1 cellular context compared by ENCODE assay signal in the genomic region with DNA sequence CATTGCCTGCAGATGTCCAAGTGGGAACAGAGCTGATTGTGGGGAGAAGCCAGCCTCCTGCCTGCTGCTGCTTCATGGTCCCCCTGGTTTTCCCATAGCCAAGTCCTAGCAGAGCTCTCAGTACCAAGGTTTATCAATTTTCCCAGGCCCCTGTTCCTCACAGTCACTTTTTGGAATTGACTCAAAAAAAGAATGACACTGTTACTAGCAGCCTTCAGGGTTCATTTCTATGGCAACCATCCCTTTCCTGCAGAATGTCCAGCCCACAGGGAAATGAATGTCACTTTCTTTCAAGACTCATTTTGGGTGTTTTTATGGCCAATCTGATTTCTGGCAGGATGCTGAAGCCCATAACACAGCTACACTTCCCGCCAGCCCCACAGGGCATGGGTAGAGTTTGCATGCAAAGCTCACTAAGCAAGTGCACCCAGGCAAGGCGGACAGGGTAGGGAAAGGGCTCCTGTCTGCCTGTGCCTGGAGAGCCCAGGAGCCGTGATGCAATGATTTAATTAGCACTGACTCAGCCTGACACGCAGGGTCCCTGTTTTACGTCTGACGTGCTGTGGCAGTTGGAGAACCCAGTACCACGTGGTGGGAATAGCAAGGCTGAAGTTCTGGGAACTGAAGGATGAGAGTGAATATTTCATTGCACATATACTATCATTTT.
A peak's percentile ranks its signal among the peaks of the same experiment; 100 is the strongest.
TF ChIP-seq lines count a peak whose summit lies in the region.

No MANE protein-coding gene starts in this region.

TF ChIP-seq in HEK293, 187 proteins besides CTCF, POLR2A, EP300 and RAD21 (continued from another document):
- TF ChIP-seq, protein P1, sequence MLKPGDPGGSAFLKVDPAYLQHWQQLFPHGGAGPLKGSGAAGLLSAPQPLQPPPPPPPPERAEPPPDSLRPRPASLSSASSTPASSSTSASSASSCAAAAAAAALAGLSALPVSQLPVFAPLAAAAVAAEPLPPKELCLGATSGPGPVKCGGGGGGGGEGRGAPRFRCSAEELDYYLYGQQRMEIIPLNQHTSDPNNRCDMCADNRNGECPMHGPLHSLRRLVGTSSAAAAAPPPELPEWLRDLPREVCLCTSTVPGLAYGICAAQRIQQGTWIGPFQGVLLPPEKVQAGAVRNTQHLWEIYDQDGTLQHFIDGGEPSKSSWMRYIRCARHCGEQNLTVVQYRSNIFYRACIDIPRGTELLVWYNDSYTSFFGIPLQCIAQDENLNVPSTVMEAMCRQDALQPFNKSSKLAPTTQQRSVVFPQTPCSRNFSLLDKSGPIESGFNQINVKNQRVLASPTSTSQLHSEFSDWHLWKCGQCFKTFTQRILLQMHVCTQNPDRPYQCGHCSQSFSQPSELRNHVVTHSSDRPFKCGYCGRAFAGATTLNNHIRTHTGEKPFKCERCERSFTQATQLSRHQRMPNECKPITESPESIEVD (tag by site-specific recombination; IDR thresholded peaks at IDR 0.05): no peak
- TF ChIP-seq ZFP37 (tag by site-specific recombination; IDR thresholded peaks at IDR 0.05): no peak
- TF ChIP-seq PRDM10 (tag by site-specific recombination; IDR thresholded peaks at IDR 0.05): no peak
- TF ChIP-seq ZNF239 (tag by site-specific recombination; IDR thresholded peaks at IDR 0.05): no peak
- TF ChIP-seq, protein P2, sequence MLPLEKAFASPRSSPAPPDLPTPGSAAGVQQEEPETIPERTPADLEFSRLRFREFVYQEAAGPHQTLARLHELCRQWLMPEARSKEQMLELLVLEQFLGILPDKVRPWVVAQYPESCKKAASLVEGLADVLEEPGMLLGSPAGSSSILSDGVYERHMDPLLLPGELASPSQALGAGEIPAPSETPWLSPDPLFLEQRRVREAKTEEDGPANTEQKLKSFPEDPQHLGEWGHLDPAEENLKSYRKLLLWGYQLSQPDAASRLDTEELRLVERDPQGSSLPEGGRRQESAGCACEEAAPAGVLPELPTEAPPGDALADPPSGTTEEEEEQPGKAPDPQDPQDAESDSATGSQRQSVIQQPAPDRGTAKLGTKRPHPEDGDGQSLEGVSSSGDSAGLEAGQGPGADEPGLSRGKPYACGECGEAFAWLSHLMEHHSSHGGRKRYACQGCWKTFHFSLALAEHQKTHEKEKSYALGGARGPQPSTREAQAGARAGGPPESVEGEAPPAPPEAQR (tag by site-specific recombination; IDR thresholded peaks at IDR 0.05): no peak
- TF ChIP-seq ZNF311 (tag by site-specific recombination; IDR thresholded peaks at IDR 0.05; ENCODE audit: borderline replicate concordance): no peak
- peak; percentile 85 for TF ChIP-seq ZNF629 (tag by site-specific recombination; IDR thresholded peaks at IDR 0.05)
- TF ChIP-seq ZNF112 (tag by site-specific recombination; IDR thresholded peaks at IDR 0.05): no peak
- TF ChIP-seq ZNF571 (tag by site-specific recombination; IDR thresholded peaks at IDR 0.05): no peak
- TF ChIP-seq, protein P3, sequence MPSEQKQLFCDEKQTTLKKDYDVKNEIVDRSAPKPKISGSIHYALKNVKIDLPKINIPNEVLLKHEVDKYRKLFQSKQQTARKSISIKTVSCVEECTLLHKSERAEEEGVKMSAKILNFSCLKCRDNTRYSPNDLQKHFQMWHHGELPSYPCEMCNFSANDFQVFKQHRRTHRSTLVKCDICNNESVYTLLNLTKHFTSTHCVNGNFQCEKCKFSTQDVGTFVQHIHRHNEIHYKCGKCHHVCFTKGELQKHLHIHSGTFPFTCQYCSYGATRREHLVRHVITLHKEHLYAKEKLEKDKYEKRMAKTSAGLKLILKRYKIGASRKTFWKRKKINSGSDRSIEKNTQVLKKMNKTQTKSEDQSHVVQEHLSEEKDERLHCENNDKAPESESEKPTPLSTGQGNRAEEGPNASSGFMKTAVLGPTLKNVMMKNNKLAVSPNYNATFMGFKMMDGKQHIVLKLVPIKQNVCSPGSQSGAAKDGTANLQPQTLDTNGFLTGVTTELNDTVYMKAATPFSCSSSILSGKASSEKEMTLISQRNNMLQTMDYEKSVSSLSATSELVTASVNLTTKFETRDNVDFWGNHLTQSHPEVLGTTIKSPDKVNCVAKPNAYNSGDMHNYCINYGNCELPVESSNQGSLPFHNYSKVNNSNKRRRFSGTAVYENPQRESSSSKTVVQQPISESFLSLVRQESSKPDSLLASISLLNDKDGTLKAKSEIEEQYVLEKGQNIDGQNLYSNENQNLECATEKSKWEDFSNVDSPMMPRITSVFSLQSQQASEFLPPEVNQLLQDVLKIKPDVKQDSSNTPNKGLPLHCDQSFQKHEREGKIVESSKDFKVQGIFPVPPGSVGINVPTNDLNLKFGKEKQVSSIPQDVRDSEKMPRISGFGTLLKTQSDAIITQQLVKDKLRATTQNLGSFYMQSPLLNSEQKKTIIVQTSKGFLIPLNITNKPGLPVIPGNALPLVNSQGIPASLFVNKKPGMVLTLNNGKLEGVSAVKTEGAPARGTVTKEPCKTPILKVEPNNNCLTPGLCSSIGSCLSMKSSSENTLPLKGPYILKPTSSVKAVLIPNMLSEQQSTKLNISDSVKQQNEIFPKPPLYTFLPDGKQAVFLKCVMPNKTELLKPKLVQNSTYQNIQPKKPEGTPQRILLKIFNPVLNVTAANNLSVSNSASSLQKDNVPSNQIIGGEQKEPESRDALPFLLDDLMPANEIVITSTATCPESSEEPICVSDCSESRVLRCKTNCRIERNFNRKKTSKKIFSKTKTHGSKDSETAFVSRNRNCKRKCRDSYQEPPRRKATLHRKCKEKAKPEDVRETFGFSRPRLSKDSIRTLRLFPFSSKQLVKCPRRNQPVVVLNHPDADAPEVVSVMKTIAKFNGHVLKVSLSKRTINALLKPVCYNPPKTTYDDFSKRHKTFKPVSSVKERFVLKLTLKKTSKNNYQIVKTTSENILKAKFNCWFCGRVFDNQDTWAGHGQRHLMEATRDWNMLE (tag by site-specific recombination; conservative IDR thresholded peaks at IDR 0.05; ENCODE audit: low read depth): 0 out of 2 replicates have a peak, but pooled peaks have one; percentile 13
- TF ChIP-seq ZFP41 (tag by site-specific recombination; IDR thresholded peaks at IDR 0.05; ENCODE audit: borderline replicate concordance): no peak
- TF ChIP-seq, protein P4, sequence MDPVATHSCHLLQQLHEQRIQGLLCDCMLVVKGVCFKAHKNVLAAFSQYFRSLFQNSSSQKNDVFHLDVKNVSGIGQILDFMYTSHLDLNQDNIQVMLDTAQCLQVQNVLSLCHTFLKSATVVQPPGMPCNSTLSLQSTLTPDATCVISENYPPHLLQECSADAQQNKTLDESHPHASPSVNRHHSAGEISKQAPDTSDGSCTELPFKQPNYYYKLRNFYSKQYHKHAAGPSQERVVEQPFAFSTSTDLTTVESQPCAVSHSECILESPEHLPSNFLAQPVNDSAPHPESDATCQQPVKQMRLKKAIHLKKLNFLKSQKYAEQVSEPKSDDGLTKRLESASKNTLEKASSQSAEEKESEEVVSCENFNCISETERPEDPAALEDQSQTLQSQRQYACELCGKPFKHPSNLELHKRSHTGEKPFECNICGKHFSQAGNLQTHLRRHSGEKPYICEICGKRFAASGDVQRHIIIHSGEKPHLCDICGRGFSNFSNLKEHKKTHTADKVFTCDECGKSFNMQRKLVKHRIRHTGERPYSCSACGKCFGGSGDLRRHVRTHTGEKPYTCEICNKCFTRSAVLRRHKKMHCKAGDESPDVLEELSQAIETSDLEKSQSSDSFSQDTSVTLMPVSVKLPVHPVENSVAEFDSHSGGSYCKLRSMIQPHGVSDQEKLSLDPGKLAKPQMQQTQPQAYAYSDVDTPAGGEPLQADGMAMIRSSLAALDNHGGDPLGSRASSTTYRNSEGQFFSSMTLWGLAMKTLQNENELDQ (tag by site-specific recombination; IDR thresholded peaks at IDR 0.05; ENCODE audit: low read depth): no peak
- no peak for TF ChIP-seq ZNF596 (tag by site-specific recombination; IDR thresholded peaks at IDR 0.05)
- no peak for TF ChIP-seq ZNF558 (tag by site-specific recombination; IDR thresholded peaks at IDR 0.05)
- peak; percentile 46; the same call in 1 of the 2 replicates for TF ChIP-seq ZBTB20 (tag by site-specific recombination; IDR thresholded peaks at IDR 0.05)
- no peak for TF ChIP-seq ZNF580 (tag by site-specific recombination; IDR thresholded peaks at IDR 0.05)
- TF ChIP-seq ZNF701 (tag by site-specific recombination; IDR thresholded peaks at IDR 0.05): no peak
- TF ChIP-seq ZNF707 (tag by site-specific recombination; IDR thresholded peaks at IDR 0.05): no peak
- 0 out of 2 replicates have a peak, but pooled peaks have one; percentile 23 for TF ChIP-seq ZFP69B (tag by site-specific recombination; IDR thresholded peaks at IDR 0.05)
- TF ChIP-seq ZNF433 (tag by site-specific recombination; IDR thresholded peaks at IDR 0.05; ENCODE audit: low read depth): no peak
- no peak for TF ChIP-seq PRDM4 (tag by site-specific recombination; IDR thresholded peaks at IDR 0.05)
